29 cellular contexts compared by ENCODE assay signal in the genomic region with DNA sequence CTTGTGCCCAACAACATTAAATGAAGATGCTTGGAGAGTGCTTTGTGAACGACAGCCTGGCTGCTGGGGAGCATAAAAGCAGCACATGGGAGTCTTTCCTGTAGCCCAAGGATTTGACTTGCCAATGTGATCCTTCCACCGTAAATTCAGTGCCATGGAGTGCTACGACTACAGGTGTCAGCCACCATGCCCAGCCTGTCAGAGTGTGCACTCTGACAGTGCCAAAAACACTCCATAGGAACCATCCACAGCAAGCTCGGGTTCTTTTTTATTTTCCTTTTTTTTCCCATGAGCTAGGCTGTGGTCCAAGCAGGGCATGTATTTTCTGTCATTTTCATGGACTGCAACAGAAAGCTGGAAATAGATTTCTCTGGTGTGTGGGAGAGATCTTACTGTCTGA.
"Had no signal": no experiment of that assay in that cellular context is flagged by ENCODE, and none has a peak within 500 bp of the region (broad histone marks: within the 10 kb centered on the region; RNA-seq: fewer than 3 reads in every experiment).

No MANE protein-coding gene starts in this region.

- H3K9me3 Mint-ChIP-seq: activated B cell treated with CpG ODN at 0.5 μM for 24 hours; activated CD4-positive, alpha-beta memory T cell treated with anti-CD3 and anti-CD28 coated beads for 36 hours; activated CD4-positive, alpha-beta T cell treated with anti-CD3 and anti-CD28 coated beads, Interleukin-2, amount 10 ng/mL, durations not matched to agents 24 days and 14 days; activated CD8-positive, alpha-beta T cell treated with anti-CD3 and anti-CD28 coated beads for 36 hours; activated naive CD4-positive, alpha-beta T cell treated with anti-CD3 and anti-CD28 coated beads, Interleukin-2, amount 10 ng/mL, durations not matched to agents 7 days and 5 days; activated naive CD4-positive, alpha-beta T cell treated with anti-CD3 and anti-CD28 coated beads, Interleukin-2, amount 50 U/mL, for 24 hours; activated naive CD8-positive, alpha-beta T cell treated with anti-CD3 and anti-CD28 coated beads, Interleukin-2, amount 10 ng/mL, durations not matched to agents 7 days and 5 days; activated naive CD8-positive, alpha-beta T cell treated with anti-CD3 and anti-CD28 coated beads, Interleukin-2, amount 50 U/mL, for 24 hours; activated T-helper 2 cell treated with anti-CD3 and anti-CD28 coated beads, Interferon-gamma antibody, Interleukin-2, Interleukin-4, amounts not matched to agents 10 μg/mL and 5 μg/mL and 100 μg/mL, durations not matched to agents 14 hours and 24 hours and 36 hours; T-helper 1 cell treated with Interleukin-12 subunit alpha and Interleukin-12 subunit beta and Interleukin-4 antibody, amounts not matched to agents 30 μg/mL and 1 μg/mL, for 36 hours; T-helper 2 cell treated with Interferon-gamma antibody and Interleukin-4, amounts not matched to agents 5 μg/mL and 100 μg/mL, for 36 hours had no signal

- ATAC-seq: activated CD8-positive, alpha-beta T cell treated with anti-CD3 and anti-CD28 coated beads for 36 hours; activated naive CD8-positive, alpha-beta T cell treated with anti-CD3 and anti-CD28 coated beads, Interleukin-2, amount 50 U/mL, for 24 hours had no signal

- H3K27me3 Mint-ChIP-seq: activated B cell treated with CpG ODN at 0.5 μM for 24 hours; activated CD4-positive, alpha-beta memory T cell treated with anti-CD3 and anti-CD28 coated beads for 36 hours; activated CD4-positive, alpha-beta T cell treated with anti-CD3 and anti-CD28 coated beads, Interleukin-2, amount 10 ng/mL, durations not matched to agents 24 days and 14 days; activated CD8-positive, alpha-beta T cell treated with anti-CD3 and anti-CD28 coated beads for 36 hours; activated naive CD4-positive, alpha-beta T cell treated with anti-CD3 and anti-CD28 coated beads, Interleukin-2, amount 10 ng/mL, durations not matched to agents 7 days and 5 days; activated naive CD4-positive, alpha-beta T cell treated with anti-CD3 and anti-CD28 coated beads, Interleukin-2, amount 50 U/mL, for 24 hours; activated naive CD8-positive, alpha-beta T cell; activated naive CD8-positive, alpha-beta T cell treated with anti-CD3 and anti-CD28 coated beads, Interleukin-2, amount 10 ng/mL, durations not matched to agents 7 days and 5 days; activated naive CD8-positive, alpha-beta T cell treated with anti-CD3 and anti-CD28 coated beads, Interleukin-2, amount 50 U/mL, for 24 hours had no signal

- H3K36me3 Mint-ChIP-seq: activated CD4-positive, alpha-beta memory T cell treated with anti-CD3 and anti-CD28 coated beads for 36 hours; activated naive CD4-positive, alpha-beta T cell treated with anti-CD3 and anti-CD28 coated beads, Interleukin-2, amount 10 ng/mL, durations not matched to agents 7 days and 5 days; activated naive CD4-positive, alpha-beta T cell treated with anti-CD3 and anti-CD28 coated beads, Interleukin-2, amount 50 U/mL, for 24 hours; activated naive CD8-positive, alpha-beta T cell; activated naive CD8-positive, alpha-beta T cell treated with anti-CD3 and anti-CD28 coated beads, Interleukin-2, amount 10 ng/mL, durations not matched to agents 7 days and 5 days had no signal

- H3K4me1 Mint-ChIP-seq: activated B cell treated with CpG ODN at 0.5 μM for 24 hours; activated CD4-positive, alpha-beta T cell treated with anti-CD3 and anti-CD28 coated beads, Interleukin-2, amount 10 ng/mL, durations not matched to agents 24 days and 14 days; activated naive CD4-positive, alpha-beta T cell treated with anti-CD3 and anti-CD28 coated beads, Interleukin-2, amount 10 ng/mL, durations not matched to agents 7 days and 5 days; activated naive CD4-positive, alpha-beta T cell treated with anti-CD3 and anti-CD28 coated beads, Interleukin-2, amount 50 U/mL, for 24 hours; activated naive CD8-positive, alpha-beta T cell treated with anti-CD3 and anti-CD28 coated beads, Interleukin-2, amount 10 ng/mL, durations not matched to agents 7 days and 5 days; activated naive CD8-positive, alpha-beta T cell treated with anti-CD3 and anti-CD28 coated beads, Interleukin-2, amount 50 U/mL, for 24 hours had no signal

- H3K27ac Mint-ChIP-seq: activated B cell treated with CpG ODN at 0.5 μM for 24 hours; activated CD4-positive, alpha-beta memory T cell treated with anti-CD3 and anti-CD28 coated beads for 36 hours; activated CD4-positive, alpha-beta T cell treated with anti-CD3 and anti-CD28 coated beads, Interleukin-2, amount 10 ng/mL, durations not matched to agents 24 days and 14 days; activated CD8-positive, alpha-beta T cell treated with anti-CD3 and anti-CD28 coated beads for 36 hours; activated naive CD4-positive, alpha-beta T cell treated with anti-CD3 and anti-CD28 coated beads, Interleukin-2, amount 10 ng/mL, durations not matched to agents 7 days and 5 days; activated naive CD4-positive, alpha-beta T cell treated with anti-CD3 and anti-CD28 coated beads, Interleukin-2, amount 50 U/mL, for 24 hours; activated naive CD8-positive, alpha-beta T cell; activated naive CD8-positive, alpha-beta T cell treated with anti-CD3 and anti-CD28 coated beads, Interleukin-2, amount 10 ng/mL, durations not matched to agents 7 days and 5 days; activated naive CD8-positive, alpha-beta T cell treated with anti-CD3 and anti-CD28 coated beads, Interleukin-2, amount 50 U/mL, for 24 hours; activated T-helper 2 cell treated with anti-CD3 and anti-CD28 coated beads, Interferon-gamma antibody, Interleukin-2, Interleukin-4, amounts not matched to agents 10 μg/mL and 5 μg/mL and 100 μg/mL, durations not matched to agents 14 hours and 24 hours and 36 hours; T-helper 1 cell treated with Interleukin-12 subunit alpha and Interleukin-12 subunit beta and Interleukin-4 antibody, amounts not matched to agents 30 μg/mL and 1 μg/mL, for 36 hours; T-helper 2 cell treated with Interferon-gamma antibody and Interleukin-4, amounts not matched to agents 5 μg/mL and 100 μg/mL, for 36 hours had no signal

- H3K4me3 Mint-ChIP-seq: activated B cell treated with CpG ODN at 0.5 μM for 24 hours; activated CD4-positive, alpha-beta memory T cell treated with anti-CD3 and anti-CD28 coated beads for 36 hours; activated CD4-positive, alpha-beta T cell treated with anti-CD3 and anti-CD28 coated beads, Interleukin-2, amount 10 ng/mL, durations not matched to agents 24 days and 14 days; activated CD8-positive, alpha-beta T cell treated with anti-CD3 and anti-CD28 coated beads for 36 hours; activated naive CD4-positive, alpha-beta T cell treated with anti-CD3 and anti-CD28 coated beads, Interleukin-2, amount 10 ng/mL, durations not matched to agents 7 days and 5 days; activated naive CD4-positive, alpha-beta T cell treated with anti-CD3 and anti-CD28 coated beads, Interleukin-2, amount 50 U/mL, for 24 hours; activated naive CD8-positive, alpha-beta T cell; activated naive CD8-positive, alpha-beta T cell treated with anti-CD3 and anti-CD28 coated beads, Interleukin-2, amount 10 ng/mL, durations not matched to agents 7 days and 5 days; activated naive CD8-positive, alpha-beta T cell treated with anti-CD3 and anti-CD28 coated beads, Interleukin-2, amount 50 U/mL, for 24 hours; T-helper 1 cell treated with Interleukin-12 subunit alpha and Interleukin-12 subunit beta and Interleukin-4 antibody, amounts not matched to agents 30 μg/mL and 1 μg/mL, for 36 hours; T-helper 2 cell treated with Interferon-gamma antibody and Interleukin-4, amounts not matched to agents 5 μg/mL and 100 μg/mL, for 36 hours had no signal

- DNase-seq: activated B cell treated with CpG ODN at 0.5 μM for 24 hours; activated CD4-positive, alpha-beta memory T cell treated with anti-CD3 and anti-CD28 coated beads for 36 hours; activated CD4-positive, alpha-beta T cell treated with anti-CD3 and anti-CD28 coated beads for 4 hours; activated CD4-positive, alpha-beta T cell treated with anti-CD3 and anti-CD28 coated beads, Interleukin-2, amount 10 ng/mL, durations not matched to agents 24 days and 14 days; activated CD4-positive, alpha-beta T cell treated with anti-CD3 and anti-CD28 coated beads, Interleukin-2, amount 50 U/mL, for 1 hour; activated CD4-positive, alpha-beta T cell treated with anti-CD3 and anti-CD28 coated beads, Interleukin-2, amount 50 U/mL, for 4 hours; activated CD4-positive, CD25-positive, alpha-beta regulatory T cell treated with anti-CD3 and anti-CD28 coated beads, Interleukin-2, amount 50 U/mL, for 72 hours; activated CD8-positive, alpha-beta memory T cell treated with anti-CD3 and anti-CD28 coated beads, Interleukin-2, amount 50 U/mL, for 4 hours; activated CD8-positive, alpha-beta T cell treated with anti-CD3 and anti-CD28 coated beads for 36 hours; activated effector memory CD4-positive, alpha-beta T cell treated with Interleukin-2 at 50 U/mL for 16 hours; activated gamma-delta T cell; activated naive CD4-positive, alpha-beta T cell treated with anti-CD3 and anti-CD28 coated beads, Interleukin-2, amount 10 ng/mL, durations not matched to agents 7 days and 5 days; activated naive CD4-positive, alpha-beta T cell treated with Interleukin-2 at 50 U/mL for 16 hours; activated naive CD8-positive, alpha-beta T cell treated with anti-CD3 and anti-CD28 coated beads, Interleukin-2, amount 10 ng/mL, durations not matched to agents 7 days and 5 days; activated naive CD8-positive, alpha-beta T cell treated with anti-CD3 and anti-CD28 coated beads, Interleukin-2, amount 50 U/mL, for 24 hours; activated T-cell treated with anti-CD3 and anti-CD28 coated beads for 4 hours; activated T-cell treated with anti-CD3 and anti-CD28 coated beads, Interleukin-2, amount 50 U/mL, for 1 hour; activated T-cell treated with anti-CD3 and anti-CD28 coated beads, Interleukin-2, amount 50 U/mL, for 48 hours; amygdala; brain microvascular endothelial cell; central memory CD4-positive, alpha-beta T cell; T-helper 1 cell; T-helper 2 cell; T-helper 9 cell had no signal
